In the genomic region with DNA sequence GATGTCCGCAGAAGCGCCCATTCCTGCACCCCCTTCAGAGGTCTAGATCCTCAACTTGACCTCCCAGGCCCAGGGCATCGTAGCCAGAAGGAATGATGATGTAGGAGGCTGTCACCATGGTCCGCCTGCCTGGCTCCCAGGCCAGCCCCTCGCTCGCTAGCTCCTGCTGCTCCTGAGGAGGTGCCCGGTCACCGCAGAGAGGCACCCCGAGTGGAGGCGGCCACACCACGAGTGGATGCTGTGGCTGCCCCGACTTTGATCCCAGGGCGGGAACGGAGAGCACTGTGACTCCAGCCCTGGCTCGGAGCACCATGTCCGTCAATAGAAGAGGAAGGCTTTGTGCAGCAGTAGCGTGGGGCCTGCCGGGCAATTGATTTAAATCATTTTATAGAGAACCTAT, we compare ENCODE assay signal across 2 cellular contexts.
TF ChIP-seq lines count a peak whose summit lies in the region.

No MANE protein-coding gene starts in this region.

TF ChIP-seq in HepG2, 621 proteins besides CTCF, POLR2A, EP300 and RAD21:
- TF ChIP-seq TGIF2 (CRISPR knock-in tag; IDR thresholded peaks at IDR 0.05), result no peak
- TF ChIP-seq, protein P1, sequence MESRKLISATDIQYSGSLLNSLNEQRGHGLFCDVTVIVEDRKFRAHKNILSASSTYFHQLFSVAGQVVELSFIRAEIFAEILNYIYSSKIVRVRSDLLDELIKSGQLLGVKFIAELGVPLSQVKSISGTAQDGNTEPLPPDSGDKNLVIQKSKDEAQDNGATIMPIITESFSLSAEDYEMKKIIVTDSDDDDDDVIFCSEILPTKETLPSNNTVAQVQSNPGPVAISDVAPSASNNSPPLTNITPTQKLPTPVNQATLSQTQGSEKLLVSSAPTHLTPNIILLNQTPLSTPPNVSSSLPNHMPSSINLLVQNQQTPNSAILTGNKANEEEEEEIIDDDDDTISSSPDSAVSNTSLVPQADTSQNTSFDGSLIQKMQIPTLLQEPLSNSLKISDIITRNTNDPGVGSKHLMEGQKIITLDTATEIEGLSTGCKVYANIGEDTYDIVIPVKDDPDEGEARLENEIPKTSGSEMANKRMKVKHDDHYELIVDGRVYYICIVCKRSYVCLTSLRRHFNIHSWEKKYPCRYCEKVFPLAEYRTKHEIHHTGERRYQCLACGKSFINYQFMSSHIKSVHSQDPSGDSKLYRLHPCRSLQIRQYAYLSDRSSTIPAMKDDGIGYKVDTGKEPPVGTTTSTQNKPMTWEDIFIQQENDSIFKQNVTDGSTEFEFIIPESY (CRISPR knock-in tag; IDR thresholded peaks at IDR 0.05), result peak; percentile 91
- TF ChIP-seq, protein P2, sequence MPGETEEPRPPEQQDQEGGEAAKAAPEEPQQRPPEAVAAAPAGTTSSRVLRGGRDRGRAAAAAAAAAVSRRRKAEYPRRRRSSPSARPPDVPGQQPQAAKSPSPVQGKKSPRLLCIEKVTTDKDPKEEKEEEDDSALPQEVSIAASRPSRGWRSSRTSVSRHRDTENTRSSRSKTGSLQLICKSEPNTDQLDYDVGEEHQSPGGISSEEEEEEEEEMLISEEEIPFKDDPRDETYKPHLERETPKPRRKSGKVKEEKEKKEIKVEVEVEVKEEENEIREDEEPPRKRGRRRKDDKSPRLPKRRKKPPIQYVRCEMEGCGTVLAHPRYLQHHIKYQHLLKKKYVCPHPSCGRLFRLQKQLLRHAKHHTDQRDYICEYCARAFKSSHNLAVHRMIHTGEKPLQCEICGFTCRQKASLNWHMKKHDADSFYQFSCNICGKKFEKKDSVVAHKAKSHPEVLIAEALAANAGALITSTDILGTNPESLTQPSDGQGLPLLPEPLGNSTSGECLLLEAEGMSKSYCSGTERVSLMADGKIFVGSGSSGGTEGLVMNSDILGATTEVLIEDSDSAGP (CRISPR knock-in tag; IDR thresholded peaks at IDR 0.05; ENCODE audit: borderline replicate concordance), result no peak
- no peak for TF ChIP-seq NFYB (CRISPR knock-in tag; IDR thresholded peaks at IDR 0.05)
- no peak for TF ChIP-seq ZNF24 (IDR thresholded peaks at IDR 0.05)
- TF ChIP-seq CHD2 (IDR thresholded peaks at IDR 0.05; ENCODE audit: low read depth, low read length), result no peak
- peak; percentile 38; the same call in 1 of the 2 replicates for TF ChIP-seq ZNF225 (CRISPR knock-in tag; IDR thresholded peaks at IDR 0.05)

TF ChIP-seq in K562, 482 proteins besides CTCF, POLR2A, EP300 and RAD21:
- TF ChIP-seq, protein P3, sequence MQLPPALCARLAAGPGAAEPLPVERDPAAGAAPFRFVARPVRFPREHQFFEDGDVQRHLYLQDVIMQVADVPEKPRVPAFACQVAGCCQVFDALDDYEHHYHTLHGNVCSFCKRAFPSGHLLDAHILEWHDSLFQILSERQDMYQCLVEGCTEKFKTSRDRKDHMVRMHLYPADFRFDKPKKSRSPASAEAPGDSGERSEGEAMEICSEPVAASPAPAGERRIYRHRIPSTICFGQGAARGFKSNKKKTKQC (CRISPR knock-in tag; IDR thresholded peaks at IDR 0.05), result no peak
- TF ChIP-seq, protein P1 (CRISPR knock-in tag; IDR thresholded peaks at IDR 0.05), result peak; percentile 94
TF ChIP-seq in K562: peak in this region for 1.
